Comparison of ENCODE assay signal across 1 cellular context in the genomic region with DNA sequence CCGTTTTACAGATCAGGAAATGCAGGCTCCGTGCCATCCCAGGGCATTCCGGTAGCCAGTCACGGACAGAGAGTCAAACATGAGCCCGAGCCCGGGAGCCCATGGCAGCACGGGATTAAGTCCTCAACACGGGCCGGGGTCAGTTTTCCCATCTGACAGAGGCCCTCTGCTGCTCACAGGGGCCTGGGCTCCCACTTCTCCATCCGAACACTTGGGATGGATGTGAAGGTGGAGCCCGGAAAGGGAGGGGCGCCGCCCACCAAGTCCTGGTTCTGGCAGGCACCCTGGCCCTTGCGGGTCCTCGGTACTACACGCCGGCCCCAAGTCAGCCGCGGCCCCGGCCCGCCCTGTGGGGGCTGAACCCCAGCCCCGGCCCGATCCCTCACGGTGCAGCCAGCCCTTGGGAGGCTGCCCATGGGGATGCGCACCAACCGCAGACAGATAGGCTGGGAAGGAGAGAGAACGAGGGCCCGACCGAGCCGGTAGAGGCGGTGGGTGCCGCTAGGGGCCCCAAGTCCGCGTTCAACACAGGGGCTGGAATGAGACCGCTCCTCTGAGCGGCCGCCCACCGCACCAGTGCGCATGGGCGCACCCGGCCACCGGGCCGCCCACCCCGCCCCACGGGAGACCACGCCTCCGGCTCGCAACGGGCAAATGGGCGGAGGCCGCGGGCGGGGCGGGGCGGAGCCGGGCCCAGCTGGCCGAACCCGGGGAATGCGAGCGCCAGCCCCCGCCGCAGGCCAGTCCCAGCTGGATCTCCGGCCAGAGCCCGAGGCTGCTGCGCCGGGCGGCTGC.
A peak's percentile ranks its signal among the peaks of the same experiment; 100 is the strongest.
TF ChIP-seq lines count a peak whose summit lies in the region.

Gene CAPN5, plus strand, starts transcription at position 743 of the 795 bp plus-strand sequence. CDS start 17,916 bp downstream, outside the sequence.

TF ChIP-seq in HepG2, 621 proteins besides CTCF, POLR2A, EP300 and RAD21 (continued from another document and continues in another):
- TF ChIP-seq ZNF597 (CRISPR knock-in tag; IDR thresholded peaks at IDR 0.05) = no peak
- no peak for TF ChIP-seq ZNF543 (CRISPR knock-in tag; IDR thresholded peaks at IDR 0.05)
- TF ChIP-seq NFAT5 (CRISPR knock-in tag; IDR thresholded peaks at IDR 0.05) = no peak
- no peak for TF ChIP-seq NFE2L1 (CRISPR knock-in tag; IDR thresholded peaks at IDR 0.05; ENCODE audit: borderline replicate concordance)
- no peak for TF ChIP-seq ZFP90 (CRISPR knock-in tag; IDR thresholded peaks at IDR 0.05; ENCODE audit: borderline replicate concordance)
- TF ChIP-seq MAFF (IDR thresholded peaks at IDR 0.05; ENCODE audit: low read depth, low read length) = no peak
- TF ChIP-seq ZNF546 (CRISPR knock-in tag; conservative IDR thresholded peaks at IDR 0.05) = peak; percentile 57; the same call in 1 of the 2 replicates
- no peak for TF ChIP-seq SNRNP70 (IDR thresholded peaks at IDR 0.05; ENCODE audit: low read depth, low read length)
- no peak for TF ChIP-seq NR1H2 (CRISPR knock-in tag; IDR thresholded peaks at IDR 0.05; ENCODE audit: borderline replicate concordance, low read depth)
- TF ChIP-seq NAIF1 (CRISPR knock-in tag; IDR thresholded peaks at IDR 0.05; ENCODE audit: borderline replicate concordance) = no peak
- TF ChIP-seq BRCA1 (CRISPR knock-in tag; IDR thresholded peaks at IDR 0.05) = no peak
- no peak for TF ChIP-seq SMARCC2 (IDR thresholded peaks at IDR 0.05)
- no peak for TF ChIP-seq HHEX (CRISPR knock-in tag; IDR thresholded peaks at IDR 0.05)
- TF ChIP-seq, protein P1, sequence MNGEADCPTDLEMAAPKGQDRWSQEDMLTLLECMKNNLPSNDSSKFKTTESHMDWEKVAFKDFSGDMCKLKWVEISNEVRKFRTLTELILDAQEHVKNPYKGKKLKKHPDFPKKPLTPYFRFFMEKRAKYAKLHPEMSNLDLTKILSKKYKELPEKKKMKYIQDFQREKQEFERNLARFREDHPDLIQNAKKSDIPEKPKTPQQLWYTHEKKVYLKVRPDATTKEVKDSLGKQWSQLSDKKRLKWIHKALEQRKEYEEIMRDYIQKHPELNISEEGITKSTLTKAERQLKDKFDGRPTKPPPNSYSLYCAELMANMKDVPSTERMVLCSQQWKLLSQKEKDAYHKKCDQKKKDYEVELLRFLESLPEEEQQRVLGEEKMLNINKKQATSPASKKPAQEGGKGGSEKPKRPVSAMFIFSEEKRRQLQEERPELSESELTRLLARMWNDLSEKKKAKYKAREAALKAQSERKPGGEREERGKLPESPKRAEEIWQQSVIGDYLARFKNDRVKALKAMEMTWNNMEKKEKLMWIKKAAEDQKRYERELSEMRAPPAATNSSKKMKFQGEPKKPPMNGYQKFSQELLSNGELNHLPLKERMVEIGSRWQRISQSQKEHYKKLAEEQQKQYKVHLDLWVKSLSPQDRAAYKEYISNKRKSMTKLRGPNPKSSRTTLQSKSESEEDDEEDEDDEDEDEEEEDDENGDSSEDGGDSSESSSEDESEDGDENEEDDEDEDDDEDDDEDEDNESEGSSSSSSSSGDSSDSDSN (CRISPR knock-in tag; IDR thresholded peaks at IDR 0.05) = peak; percentile 85
- TF ChIP-seq ZNF558 (CRISPR knock-in tag; IDR thresholded peaks at IDR 0.05; ENCODE audit: borderline replicate concordance) = no peak
- no peak for TF ChIP-seq NFYB (CRISPR knock-in tag; IDR thresholded peaks at IDR 0.05)
- TF ChIP-seq REL (CRISPR knock-in tag; conservative IDR thresholded peaks at IDR 0.05) = no peak
- TF ChIP-seq ZBTB8A (CRISPR knock-in tag; IDR thresholded peaks at IDR 0.05; ENCODE audit: borderline replicate concordance, low read depth) = no peak
- TF ChIP-seq ELF1 (CRISPR knock-in tag; IDR thresholded peaks at IDR 0.05) = no peak
- TF ChIP-seq ZNF746 (CRISPR knock-in tag; IDR thresholded peaks at IDR 0.05) = no peak
- 0 out of 2 replicates have a peak, but pooled peaks have one; percentile 8 for TF ChIP-seq RERE (CRISPR knock-in tag; IDR thresholded peaks at IDR 0.05; ENCODE audit: low read depth)
- no peak for TF ChIP-seq ZFP36 (IDR thresholded peaks at IDR 0.05; ENCODE audit: borderline replicate concordance, low read depth, low read length, partially characterized antibody)
- no peak for TF ChIP-seq ZNF232 (CRISPR knock-in tag; IDR thresholded peaks at IDR 0.05; ENCODE audit: borderline replicate concordance)
- no peak for TF ChIP-seq NR2F6 (IDR thresholded peaks at IDR 0.05)
- TF ChIP-seq NR2F6 (CRISPR knock-in tag; IDR thresholded peaks at IDR 0.05) = no peak
- TF ChIP-seq, protein P2, sequence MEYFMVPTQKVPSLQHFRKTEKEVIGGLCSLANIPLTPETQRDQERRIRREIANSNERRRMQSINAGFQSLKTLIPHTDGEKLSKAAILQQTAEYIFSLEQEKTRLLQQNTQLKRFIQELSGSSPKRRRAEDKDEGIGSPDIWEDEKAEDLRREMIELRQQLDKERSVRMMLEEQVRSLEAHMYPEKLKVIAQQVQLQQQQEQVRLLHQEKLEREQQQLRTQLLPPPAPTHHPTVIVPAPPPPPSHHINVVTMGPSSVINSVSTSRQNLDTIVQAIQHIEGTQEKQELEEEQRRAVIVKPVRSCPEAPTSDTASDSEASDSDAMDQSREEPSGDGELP (IDR thresholded peaks at IDR 0.05; ENCODE audit: borderline replicate concordance, low read depth) = peak; percentile 89; the same call in 1 of the 2 replicates
- no peak for TF ChIP-seq MIXL1 (CRISPR knock-in tag; IDR thresholded peaks at IDR 0.05)
- TF ChIP-seq ADNP (CRISPR knock-in tag; IDR thresholded peaks at IDR 0.05) = no peak
- TF ChIP-seq, protein P3, sequence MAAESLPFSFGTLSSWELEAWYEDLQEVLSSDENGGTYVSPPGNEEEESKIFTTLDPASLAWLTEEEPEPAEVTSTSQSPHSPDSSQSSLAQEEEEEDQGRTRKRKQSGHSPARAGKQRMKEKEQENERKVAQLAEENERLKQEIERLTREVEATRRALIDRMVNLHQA (CRISPR knock-in tag; IDR thresholded peaks at IDR 0.05) = no peak
- TF ChIP-seq MAFG (CRISPR knock-in tag; IDR thresholded peaks at IDR 0.05) = no peak
- TF ChIP-seq ZNF670 (CRISPR knock-in tag; IDR thresholded peaks at IDR 0.05; ENCODE audit: borderline replicate concordance) = no peak
- TF ChIP-seq ZFP82 (CRISPR knock-in tag; IDR thresholded peaks at IDR 0.05; ENCODE audit: borderline replicate concordance) = no peak
- TF ChIP-seq, protein P4, sequence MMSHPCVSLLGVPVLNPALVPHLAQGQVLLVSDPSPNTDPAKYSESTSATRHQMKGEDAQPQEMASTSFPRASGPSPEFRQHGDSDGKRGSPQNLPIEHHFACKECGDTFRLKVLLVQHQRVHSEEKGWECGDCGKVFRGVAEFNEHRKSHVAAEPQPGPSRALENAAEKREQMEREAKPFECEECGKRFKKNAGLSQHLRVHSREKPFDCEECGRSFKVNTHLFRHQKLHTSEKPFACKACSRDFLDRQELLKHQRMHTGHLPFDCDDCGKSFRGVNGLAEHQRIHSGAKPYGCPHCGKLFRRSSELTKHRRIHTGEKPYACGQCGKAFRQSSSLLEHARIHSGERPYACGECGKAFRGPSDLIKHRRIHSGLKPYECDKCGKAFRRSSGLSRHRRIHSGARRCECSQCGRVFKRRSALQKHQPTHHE (CRISPR knock-in tag; IDR thresholded peaks at IDR 0.05; ENCODE audit: borderline replicate concordance) = no peak
- no peak for TF ChIP-seq ZSCAN12 (CRISPR knock-in tag; IDR thresholded peaks at IDR 0.05)
- TF ChIP-seq ZNF720 (CRISPR knock-in tag; IDR thresholded peaks at IDR 0.05) = no peak
- TF ChIP-seq CBFB (CRISPR knock-in tag; IDR thresholded peaks at IDR 0.05) = no peak
- TF ChIP-seq, protein P5, sequence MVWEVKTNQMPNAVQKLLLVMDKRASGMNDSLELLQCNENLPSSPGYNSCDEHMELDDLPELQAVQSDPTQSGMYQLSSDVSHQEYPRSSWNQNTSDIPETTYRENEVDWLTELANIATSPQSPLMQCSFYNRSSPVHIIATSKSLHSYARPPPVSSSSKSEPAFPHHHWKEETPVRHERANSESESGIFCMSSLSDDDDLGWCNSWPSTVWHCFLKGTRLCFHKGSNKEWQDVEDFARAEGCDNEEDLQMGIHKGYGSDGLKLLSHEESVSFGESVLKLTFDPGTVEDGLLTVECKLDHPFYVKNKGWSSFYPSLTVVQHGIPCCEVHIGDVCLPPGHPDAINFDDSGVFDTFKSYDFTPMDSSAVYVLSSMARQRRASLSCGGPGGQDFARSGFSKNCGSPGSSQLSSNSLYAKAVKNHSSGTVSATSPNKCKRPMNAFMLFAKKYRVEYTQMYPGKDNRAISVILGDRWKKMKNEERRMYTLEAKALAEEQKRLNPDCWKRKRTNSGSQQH (CRISPR knock-in tag; IDR thresholded peaks at IDR 0.05; ENCODE audit: low read depth) = 0 out of 2 replicates have a peak, but pooled peaks have one; percentile 21
- no peak for TF ChIP-seq ZNF766 (CRISPR knock-in tag; IDR thresholded peaks at IDR 0.05; ENCODE audit: borderline replicate concordance)
- TF ChIP-seq NFKBIZ (CRISPR knock-in tag; IDR thresholded peaks at IDR 0.05) = no peak
- TF ChIP-seq CREBL2 (CRISPR knock-in tag; IDR thresholded peaks at IDR 0.05; ENCODE audit: borderline replicate concordance) = no peak
- TF ChIP-seq ZNF709 (CRISPR knock-in tag; IDR thresholded peaks at IDR 0.05) = no peak
- no peak for TF ChIP-seq EED (CRISPR knock-in tag; IDR thresholded peaks at IDR 0.05)
- TF ChIP-seq ZNF563 (CRISPR knock-in tag; IDR thresholded peaks at IDR 0.05) = no peak
